In genomic region chr7:133784421-133785045, GRCh38 we compare ENCODE assay signal across 1 cellular context.
TF ChIP-seq lines count a peak whose summit lies in the region.

No MANE protein-coding gene starts in this region.

TF ChIP-seq in HEK293, 187 proteins besides CTCF, POLR2A, EP300 and RAD21 (continued from another document):
- TF ChIP-seq, protein P1, sequence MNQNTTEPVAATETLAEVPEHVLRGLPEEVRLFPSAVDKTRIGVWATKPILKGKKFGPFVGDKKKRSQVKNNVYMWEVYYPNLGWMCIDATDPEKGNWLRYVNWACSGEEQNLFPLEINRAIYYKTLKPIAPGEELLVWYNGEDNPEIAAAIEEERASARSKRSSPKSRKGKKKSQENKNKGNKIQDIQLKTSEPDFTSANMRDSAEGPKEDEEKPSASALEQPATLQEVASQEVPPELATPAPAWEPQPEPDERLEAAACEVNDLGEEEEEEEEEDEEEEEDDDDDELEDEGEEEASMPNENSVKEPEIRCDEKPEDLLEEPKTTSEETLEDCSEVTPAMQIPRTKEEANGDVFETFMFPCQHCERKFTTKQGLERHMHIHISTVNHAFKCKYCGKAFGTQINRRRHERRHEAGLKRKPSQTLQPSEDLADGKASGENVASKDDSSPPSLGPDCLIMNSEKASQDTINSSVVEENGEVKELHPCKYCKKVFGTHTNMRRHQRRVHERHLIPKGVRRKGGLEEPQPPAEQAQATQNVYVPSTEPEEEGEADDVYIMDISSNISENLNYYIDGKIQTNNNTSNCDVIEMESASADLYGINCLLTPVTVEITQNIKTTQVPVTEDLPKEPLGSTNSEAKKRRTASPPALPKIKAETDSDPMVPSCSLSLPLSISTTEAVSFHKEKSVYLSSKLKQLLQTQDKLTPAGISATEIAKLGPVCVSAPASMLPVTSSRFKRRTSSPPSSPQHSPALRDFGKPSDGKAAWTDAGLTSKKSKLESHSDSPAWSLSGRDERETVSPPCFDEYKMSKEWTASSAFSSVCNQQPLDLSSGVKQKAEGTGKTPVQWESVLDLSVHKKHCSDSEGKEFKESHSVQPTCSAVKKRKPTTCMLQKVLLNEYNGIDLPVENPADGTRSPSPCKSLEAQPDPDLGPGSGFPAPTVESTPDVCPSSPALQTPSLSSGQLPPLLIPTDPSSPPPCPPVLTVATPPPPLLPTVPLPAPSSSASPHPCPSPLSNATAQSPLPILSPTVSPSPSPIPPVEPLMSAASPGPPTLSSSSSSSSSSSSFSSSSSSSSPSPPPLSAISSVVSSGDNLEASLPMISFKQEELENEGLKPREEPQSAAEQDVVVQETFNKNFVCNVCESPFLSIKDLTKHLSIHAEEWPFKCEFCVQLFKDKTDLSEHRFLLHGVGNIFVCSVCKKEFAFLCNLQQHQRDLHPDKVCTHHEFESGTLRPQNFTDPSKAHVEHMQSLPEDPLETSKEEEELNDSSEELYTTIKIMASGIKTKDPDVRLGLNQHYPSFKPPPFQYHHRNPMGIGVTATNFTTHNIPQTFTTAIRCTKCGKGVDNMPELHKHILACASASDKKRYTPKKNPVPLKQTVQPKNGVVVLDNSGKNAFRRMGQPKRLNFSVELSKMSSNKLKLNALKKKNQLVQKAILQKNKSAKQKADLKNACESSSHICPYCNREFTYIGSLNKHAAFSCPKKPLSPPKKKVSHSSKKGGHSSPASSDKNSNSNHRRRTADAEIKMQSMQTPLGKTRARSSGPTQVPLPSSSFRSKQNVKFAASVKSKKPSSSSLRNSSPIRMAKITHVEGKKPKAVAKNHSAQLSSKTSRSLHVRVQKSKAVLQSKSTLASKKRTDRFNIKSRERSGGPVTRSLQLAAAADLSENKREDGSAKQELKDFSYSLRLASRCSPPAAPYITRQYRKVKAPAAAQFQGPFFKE (tag by site-specific recombination; IDR thresholded peaks at IDR 0.05; ENCODE audit: borderline replicate concordance) = no peak
- TF ChIP-seq ZNF169 (tag by site-specific recombination; IDR thresholded peaks at IDR 0.05) (no peak), MYNN (tag by site-specific recombination; IDR thresholded peaks at IDR 0.05; ENCODE audit: borderline replicate concordance) (no peak), MZF1 (tag by site-specific recombination; IDR thresholded peaks at IDR 0.05; ENCODE audit: borderline replicate concordance) (no peak), FEZF1 (tag by site-specific recombination; IDR thresholded peaks at IDR 0.05) (no peak), ZNF274 (IDR thresholded peaks at IDR 0.05; ENCODE audit: low read length) (no peak), ZNF274 (tag by site-specific recombination; IDR thresholded peaks at IDR 0.05; ENCODE audit: borderline replicate concordance) (no peak), ZNF610 (tag by site-specific recombination; IDR thresholded peaks at IDR 0.05; ENCODE audit: borderline replicate concordance) (no peak), SP7 (tag by site-specific recombination; IDR thresholded peaks at IDR 0.05) (peak; percentile 82), BCL11B (tag by site-specific recombination; IDR thresholded peaks at IDR 0.05; ENCODE audit: low read depth) (no peak), OSR2 (tag by site-specific recombination; IDR thresholded peaks at IDR 0.05) (0 out of 2 replicates have a peak, but pooled peaks have one; percentile 27), ZNF138 (tag by site-specific recombination; IDR thresholded peaks at IDR 0.05; ENCODE audit: borderline replicate concordance) (no peak), ZNF521 (tag by site-specific recombination; IDR thresholded peaks at IDR 0.05) (no peak)
- TF ChIP-seq, protein P2, sequence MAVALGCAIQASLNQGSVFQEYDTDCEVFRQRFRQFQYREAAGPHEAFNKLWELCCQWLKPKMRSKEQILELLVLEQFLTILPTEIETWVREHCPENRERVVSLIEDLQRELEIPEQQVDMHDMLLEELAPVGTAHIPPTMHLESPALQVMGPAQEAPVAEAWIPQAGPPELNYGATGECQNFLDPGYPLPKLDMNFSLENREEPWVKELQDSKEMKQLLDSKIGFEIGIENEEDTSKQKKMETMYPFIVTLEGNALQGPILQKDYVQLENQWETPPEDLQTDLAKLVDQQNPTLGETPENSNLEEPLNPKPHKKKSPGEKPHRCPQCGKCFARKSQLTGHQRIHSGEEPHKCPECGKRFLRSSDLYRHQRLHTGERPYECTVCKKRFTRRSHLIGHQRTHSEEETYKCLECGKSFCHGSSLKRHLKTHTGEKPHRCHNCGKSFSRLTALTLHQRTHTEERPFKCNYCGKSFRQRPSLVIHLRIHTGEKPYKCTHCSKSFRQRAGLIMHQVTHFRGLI (tag by site-specific recombination; IDR thresholded peaks at IDR 0.05) = no peak
- TF ChIP-seq, protein P3, sequence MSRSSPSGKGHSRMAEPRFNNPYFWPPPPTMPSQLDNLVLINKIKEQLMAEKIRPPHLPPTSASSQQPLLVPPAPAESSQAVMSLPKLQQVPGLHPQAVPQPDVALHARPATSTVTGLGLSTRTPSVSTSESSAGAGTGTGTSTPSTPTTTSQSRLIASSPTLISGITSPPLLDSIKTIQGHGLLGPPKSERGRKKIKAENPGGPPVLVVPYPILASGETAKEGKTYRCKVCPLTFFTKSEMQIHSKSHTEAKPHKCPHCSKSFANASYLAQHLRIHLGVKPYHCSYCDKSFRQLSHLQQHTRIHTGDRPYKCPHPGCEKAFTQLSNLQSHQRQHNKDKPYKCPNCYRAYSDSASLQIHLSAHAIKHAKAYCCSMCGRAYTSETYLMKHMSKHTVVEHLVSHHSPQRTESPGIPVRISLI (tag by site-specific recombination; IDR thresholded peaks at IDR 0.05) = no peak
- TF ChIP-seq, protein P4, sequence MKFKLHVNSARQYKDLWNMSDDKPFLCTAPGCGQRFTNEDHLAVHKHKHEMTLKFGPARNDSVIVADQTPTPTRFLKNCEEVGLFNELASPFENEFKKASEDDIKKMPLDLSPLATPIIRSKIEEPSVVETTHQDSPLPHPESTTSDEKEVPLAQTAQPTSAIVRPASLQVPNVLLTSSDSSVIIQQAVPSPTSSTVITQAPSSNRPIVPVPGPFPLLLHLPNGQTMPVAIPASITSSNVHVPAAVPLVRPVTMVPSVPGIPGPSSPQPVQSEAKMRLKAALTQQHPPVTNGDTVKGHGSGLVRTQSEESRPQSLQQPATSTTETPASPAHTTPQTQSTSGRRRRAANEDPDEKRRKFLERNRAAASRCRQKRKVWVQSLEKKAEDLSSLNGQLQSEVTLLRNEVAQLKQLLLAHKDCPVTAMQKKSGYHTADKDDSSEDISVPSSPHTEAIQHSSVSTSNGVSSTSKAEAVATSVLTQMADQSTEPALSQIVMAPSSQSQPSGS (tag by site-specific recombination; IDR thresholded peaks at IDR 0.05; ENCODE audit: low read depth) = peak; percentile 59; the same call in 1 of the 2 replicates
